In genomic region chr2:104766683-104767082, GRCh38 we compare ENCODE assay signal across 26 cellular contexts.
DNase-seq lines count a peak whose midpoint lies in the region; ATAC-seq and TF ChIP-seq lines count a peak whose summit lies in the region.
"Had no signal": no experiment of that assay in that cellular context is flagged by ENCODE, and none has a peak within 500 bp of the region (broad histone marks: within the 10 kb centered on the region; RNA-seq: fewer than 3 reads in every experiment).

No MANE protein-coding gene starts in this region.

- H3T11ph ChIP-seq in H9 (ENCODE audit: low read length) = no peak overlapping the region

- H3K23ac ChIP-seq in H9 (ENCODE audit: insufficient read length, low read depth, low read length) (no peak overlapping the region), trophoblast cell (ENCODE audit: low read length) (no peak overlapping the region)

- H3K9me3 ChIP-seq in H9 (ENCODE audit: control insufficient read depth, low read depth, low read length) (no peaks in the 10 kb centered on the region), trophoblast cell (ENCODE audit: insufficient read depth, low read depth, low read length) (peaks cover 2% of the 10 kb centered on the region)
- H3K9me3 ChIP-seq: mucosa of descending colon, psoas muscle, uterus had no signal

- H3K79me2 ChIP-seq in H9 (ENCODE audit: insufficient read depth, low read length) (no peaks in the 10 kb centered on the region), trophoblast cell (ENCODE audit: control insufficient read depth, insufficient read depth, low read length, poor library complexity) (no peaks in the 10 kb centered on the region)

- H3K18ac ChIP-seq in H9 (ENCODE audit: insufficient read length, low read depth, low read length) (no peak overlapping the region), trophoblast cell (ENCODE audit: low read length) (no peak overlapping the region)

- H3K4me1 Mint-ChIP-seq in H9 = peaks cover 4 to 8% of the 10 kb centered on the region in 2 experiments
- H3K4me1 Mint-ChIP-seq: CD8-positive, alpha-beta memory T cell; immature natural killer cell had no signal

- DNase-seq in H9 = peak; percentile 66
- peak; percentile 69 for DNase-seq in UCSD-AML1 (lab: John Stamatoyannopoulos, UW; ENCODE audit: unreplicated experiment)
- peak; percentile 75 to 88 for DNase-seq in foreskin keratinocyte
- peak; percentile 4 to 38 for DNase-seq in trophoblast cell
- no peak for DNase-seq in H7
- no peak for DNase-seq in T-helper 2 cell
- DNase-seq: activated CD4-positive, CD25-positive, alpha-beta regulatory T cell treated with anti-CD3 and anti-CD28 coated beads, Interleukin-2, amount 50 U/mL, for 72 hours; activated CD8-positive, alpha-beta T cell treated with anti-CD3 and anti-CD28 coated beads for 36 hours; adrenal gland; CD8-positive, alpha-beta memory T cell; dermis blood vessel endothelial cell; heart left ventricle; HFFc6; immature natural killer cell; mucosa of descending colon; NCI-H2081 treated with DMSO at 0.1 percent for 48 hours; NCI-H510A treated with DMSO at 0.1 percent for 48 hours; psoas muscle; substantia nigra; T-helper 9 cell; uterus had no signal

- WGBS in H9 (ENCODE audit: extremely low coverage, insufficient read length, low lambda C conversion rate) = no CpG with 5 or more reads among the region's 10 CpGs
- WGBS in trophoblast cell (ENCODE audit: extremely low coverage, insufficient coverage, insufficient read length) = no CpG with 5 or more reads among the region's 10 CpGs

- no peaks in the 10 kb centered on the region for H3K36me3 ChIP-seq in trophoblast cell (ENCODE audit: control insufficient read depth in 1 of 2, insufficient read depth in 2 of 2, low read length in 2 of 2)
- no peaks in the 10 kb centered on the region for H3K36me3 ChIP-seq in H7 (replicated peaks; ENCODE audit: control insufficient read depth, insufficient read depth, low read length)
- H3K36me3 ChIP-seq: adrenal gland, cardiac muscle cell, heart left ventricle, uterus had no signal

- TF ChIP-seq CTCF in H9 (conservative IDR thresholded peaks at IDR 0.05) = no peak
- TF ChIP-seq CTCF in foreskin keratinocyte (conservative IDR thresholded peaks at IDR 0.05) = no peak

- H3K56ac ChIP-seq in H9 (ENCODE audit: insufficient read length, low read depth, low read length) = no peak overlapping the region

- H3K27ac ChIP-seq in H9 (ENCODE audit: insufficient read length, low read depth, low read length) = no peak overlapping the region
- no peak overlapping the region for H3K27ac ChIP-seq in foreskin keratinocyte
- no peak overlapping the region for H3K27ac ChIP-seq in trophoblast cell (ENCODE audit: low read depth, low read length)
- H3K27ac ChIP-seq: adrenal gland, cardiac muscle cell, heart left ventricle, psoas muscle, uterus had no signal

- H4K8ac ChIP-seq in H9 (replicated peaks; ENCODE audit: insufficient read length, low read depth, low read length) = no peak overlapping the region
- H4K8ac ChIP-seq in trophoblast cell (ENCODE audit: low read depth, low read length) = no peak overlapping the region

- H3K79me1 ChIP-seq in H9 (ENCODE audit: insufficient read depth, low read depth, low read length, poor library complexity, severe bottlenecking) (no peaks in the 10 kb centered on the region), trophoblast cell (ENCODE audit: low read length) (no peaks in the 10 kb centered on the region)

- no peak overlapping the region for H2AFZ ChIP-seq in H9 (ENCODE audit: low read length)
- no peak overlapping the region for H2AFZ ChIP-seq in trophoblast cell (ENCODE audit: insufficient read depth, low read length, poor library complexity)

- H4K91ac ChIP-seq in H9 (ENCODE audit: insufficient read length, low read depth, low read length) = no peak overlapping the region
- no peak overlapping the region for H4K91ac ChIP-seq in trophoblast cell (ENCODE audit: low read depth, low read length)

- H2BK12ac ChIP-seq in H9 (ENCODE audit: insufficient read length, low read depth, low read length) = no peak overlapping the region
- no peak overlapping the region for H2BK12ac ChIP-seq in trophoblast cell (ENCODE audit: low read length)

- H3K9me3 Mint-ChIP-seq in H9 = peaks cover 7% of the 10 kb centered on the region in 2 experiments; a peak in 4 of 5 replicates
- H3K9me3 Mint-ChIP-seq: activated CD8-positive, alpha-beta T cell treated with anti-CD3 and anti-CD28 coated beads for 36 hours had no signal

- H2BK5ac ChIP-seq in H9 (ENCODE audit: insufficient read length, low read length) = no peak overlapping the region
- H2BK5ac ChIP-seq in trophoblast cell (ENCODE audit: low read depth, low read length, poor library complexity) = no peak overlapping the region

- H3K4ac ChIP-seq in H9 (ENCODE audit: low read depth, low read length) (no peak overlapping the region), trophoblast cell (ENCODE audit: low read depth, low read length) (no peak overlapping the region)

- H2BK20ac ChIP-seq in H9 (ENCODE audit: low read depth, low read length, poor library complexity, severe bottlenecking) = no peak overlapping the region

- no peak overlapping the region for H4K12ac ChIP-seq in trophoblast cell (ENCODE audit: low read depth, low read length)

- no peak overlapping the region for H3K27ac Mint-ChIP-seq in H9
- H3K27ac Mint-ChIP-seq: activated CD8-positive, alpha-beta T cell treated with anti-CD3 and anti-CD28 coated beads for 36 hours; CD8-positive, alpha-beta memory T cell; HFFc6; immature natural killer cell had no signal

- H2BK120ac ChIP-seq in H9 (ENCODE audit: low read depth, low read length, poor library complexity, severe bottlenecking) (no peak overlapping the region), trophoblast cell (ENCODE audit: insufficient read depth, low read length, poor library complexity) (no peak overlapping the region)

- no peak overlapping the region for H3K4me2 ChIP-seq in H9 (ENCODE audit: insufficient read depth, insufficient read length, low read length)
- H3K4me2 ChIP-seq in trophoblast cell (ENCODE audit: low read length) = no peak overlapping the region

- no peaks in the 10 kb centered on the region for H3K27me3 ChIP-seq in H9 (ENCODE audit: insufficient read depth, low read length)
- H3K27me3 ChIP-seq in foreskin keratinocyte = no peaks in the 10 kb centered on the region
- H3K27me3 ChIP-seq in trophoblast cell (ENCODE audit: insufficient read depth, low read length) = no peaks in the 10 kb centered on the region
- H3K27me3 ChIP-seq in H7 (ENCODE audit: control insufficient read depth, insufficient read depth, low read length) = no peaks in the 10 kb centered on the region
- H3K27me3 ChIP-seq: adrenal gland, cardiac muscle cell, heart left ventricle, uterus had no signal

- H3K4me1 ChIP-seq in H9 (ENCODE audit: insufficient read depth, low read length) = peaks cover 3% of the 10 kb centered on the region; the same call in 1 of the 2 replicates
- peaks cover 5% of the 10 kb centered on the region for H3K4me1 ChIP-seq in foreskin keratinocyte
- H3K4me1 ChIP-seq in trophoblast cell (ENCODE audit: control insufficient read depth in 1 of 2, insufficient read depth in 2 of 2, low read length in 2 of 2) = no peaks in the 10 kb centered on the region
- H3K4me1 ChIP-seq: adrenal gland, heart left ventricle, psoas muscle, uterus had no signal

- peaks cover 0 to 7% (median 0%) of the 10 kb centered on the region in 3 experiments; a peak in 1 of 7 replicates for H3K36me3 Mint-ChIP-seq in H9 (ENCODE audit: insufficient read depth in 1 of 3, low read depth in 3 of 3)
- H3K36me3 Mint-ChIP-seq: CD8-positive, alpha-beta memory T cell had no signal

- H3K27me3 Mint-ChIP-seq in H9 (ENCODE audit: low read depth) = peaks cover 2% of the 10 kb centered on the region; the same call in 1 of the 2 replicates
- H3K27me3 Mint-ChIP-seq: activated CD8-positive, alpha-beta T cell treated with anti-CD3 and anti-CD28 coated beads for 36 hours had no signal

- H3K4me3 Mint-ChIP-seq in H9 = no peak overlapping the region
- H3K4me3 Mint-ChIP-seq: activated CD8-positive, alpha-beta T cell treated with anti-CD3 and anti-CD28 coated beads for 36 hours; CD8-positive, alpha-beta memory T cell; HFFc6; immature natural killer cell had no signal

- H2AK5ac ChIP-seq in H9 (ENCODE audit: insufficient read length, low read length) (no peak overlapping the region), trophoblast cell (ENCODE audit: low read length) (no peak overlapping the region)

- H3K9ac ChIP-seq in H9 (ENCODE audit: extremely low read depth, insufficient read length, low read length) (no peak overlapping the region), trophoblast cell (ENCODE audit: low read length) (no peak overlapping the region)

- no peak overlapping the region for H3K4me3 ChIP-seq in trophoblast cell (ENCODE audit: low read depth, low read length)
- no peak overlapping the region for H3K4me3 ChIP-seq in H7 (ENCODE audit: insufficient read depth, low read depth, low read length)
- H3K4me3 ChIP-seq: adrenal gland, cardiac muscle cell, heart left ventricle, mucosa of descending colon, psoas muscle, uterus had no signal

- H4K20me1 ChIP-seq in H9 (ENCODE audit: control insufficient read depth, insufficient read depth, insufficient read length) = no peaks in the 10 kb centered on the region

- peak; percentile 46 for ATAC-seq in foreskin keratinocyte
- ATAC-seq in GM19455 (IDR thresholded peaks at IDR 0.05; ENCODE audit: unreplicated experiment) = no peak
- no peak for ATAC-seq in GM21360 (IDR thresholded peaks at IDR 0.05; ENCODE audit: unreplicated experiment)
- ATAC-seq: activated CD8-positive, alpha-beta T cell treated with anti-CD3 and anti-CD28 coated beads for 36 hours; heart left ventricle; HepG2; mucosa of descending colon; psoas muscle; SK-N-SH treated with all-trans-retinoic acid at 6 μM for 48 hours had no signal

- H4K5ac ChIP-seq in H9 (ENCODE audit: insufficient read length, low read depth, low read length) = no peak overlapping the region

- H3K14ac ChIP-seq in H9 (ENCODE audit: insufficient read depth, low read length) (no peak overlapping the region), trophoblast cell (ENCODE audit: low read length) (no peak overlapping the region)

- no peak overlapping the region for H2BK15ac ChIP-seq in H9 (ENCODE audit: low read depth, low read length)

- H3K23me2 ChIP-seq in H9 (ENCODE audit: insufficient read length, low read depth, low read length, poor library complexity, severe bottlenecking) = no peaks in the 10 kb centered on the region

Comparison
In these comparisons a context has a peak if more than half of its experiments do, and no peak if none do; other contexts are left out.
1. DNase-seq: peak in H9 (single experiment), UCSD-AML1 (single experiment), foreskin keratinocyte (2 of 2) and trophoblast cell (2 of 2); none in H7 (single experiment) and T-helper 2 cell (0 of 5).